1 cellular context compared by ENCODE assay signal in the genomic region with DNA sequence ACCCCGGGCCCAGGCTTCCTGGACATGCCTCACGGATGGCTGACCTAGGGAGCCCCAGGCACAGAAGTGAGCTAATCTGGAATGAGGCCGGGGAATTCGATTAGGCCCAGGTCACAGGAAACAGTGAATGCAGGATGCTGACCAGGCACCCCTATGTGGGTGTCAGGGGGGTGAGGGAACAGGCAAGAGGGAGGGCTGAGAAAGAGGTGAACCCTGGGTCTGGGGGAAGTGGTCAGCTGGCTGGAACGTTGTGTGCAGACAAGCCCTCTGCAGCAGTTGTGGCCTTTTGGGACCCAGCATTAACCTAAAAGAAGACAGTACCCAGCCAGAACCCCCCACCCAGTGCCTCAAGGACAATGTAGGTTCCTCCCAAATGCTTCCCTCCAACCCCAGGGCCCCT.
TF ChIP-seq lines count a peak whose summit lies in the region.

No MANE protein-coding gene starts in this region.

TF ChIP-seq in GM12878, 131 proteins besides CTCF, POLR2A, EP300 and RAD21:
- no peak for TF ChIP-seq MEF2A (IDR thresholded peaks at IDR 0.05; ENCODE audit: insufficient read depth, low read depth, low read length)
- TF ChIP-seq NR2F1 (conservative IDR thresholded peaks at IDR 0.05), result no peak
- TF ChIP-seq RCOR1 (conservative IDR thresholded peaks at IDR 0.05; ENCODE audit: low read depth, low read length), result no peak
- TF ChIP-seq CEBPB (IDR thresholded peaks at IDR 0.05; ENCODE audit: borderline replicate concordance in 1 of 2, low read depth in 2 of 2, low read length in 2 of 2), result no peak
- TF ChIP-seq ELK1 (IDR thresholded peaks at IDR 0.05; ENCODE audit: low read depth, low read length), result no peak
- no peak for TF ChIP-seq ZBED1 (IDR thresholded peaks at IDR 0.05; ENCODE audit: borderline replicate concordance)
- TF ChIP-seq, protein P1, sequence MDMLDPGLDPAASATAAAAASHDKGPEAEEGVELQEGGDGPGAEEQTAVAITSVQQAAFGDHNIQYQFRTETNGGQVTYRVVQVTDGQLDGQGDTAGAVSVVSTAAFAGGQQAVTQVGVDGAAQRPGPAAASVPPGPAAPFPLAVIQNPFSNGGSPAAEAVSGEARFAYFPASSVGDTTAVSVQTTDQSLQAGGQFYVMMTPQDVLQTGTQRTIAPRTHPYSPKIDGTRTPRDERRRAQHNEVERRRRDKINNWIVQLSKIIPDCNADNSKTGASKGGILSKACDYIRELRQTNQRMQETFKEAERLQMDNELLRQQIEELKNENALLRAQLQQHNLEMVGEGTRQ (IDR thresholded peaks at IDR 0.05; ENCODE audit: borderline replicate concordance, low read depth, low read length), result no peak
- no peak for TF ChIP-seq JUNB (IDR thresholded peaks at IDR 0.05)
- no peak for TF ChIP-seq BRCA1 (IDR thresholded peaks at IDR 0.05; ENCODE audit: low read depth, low read length)
- TF ChIP-seq, protein P2, sequence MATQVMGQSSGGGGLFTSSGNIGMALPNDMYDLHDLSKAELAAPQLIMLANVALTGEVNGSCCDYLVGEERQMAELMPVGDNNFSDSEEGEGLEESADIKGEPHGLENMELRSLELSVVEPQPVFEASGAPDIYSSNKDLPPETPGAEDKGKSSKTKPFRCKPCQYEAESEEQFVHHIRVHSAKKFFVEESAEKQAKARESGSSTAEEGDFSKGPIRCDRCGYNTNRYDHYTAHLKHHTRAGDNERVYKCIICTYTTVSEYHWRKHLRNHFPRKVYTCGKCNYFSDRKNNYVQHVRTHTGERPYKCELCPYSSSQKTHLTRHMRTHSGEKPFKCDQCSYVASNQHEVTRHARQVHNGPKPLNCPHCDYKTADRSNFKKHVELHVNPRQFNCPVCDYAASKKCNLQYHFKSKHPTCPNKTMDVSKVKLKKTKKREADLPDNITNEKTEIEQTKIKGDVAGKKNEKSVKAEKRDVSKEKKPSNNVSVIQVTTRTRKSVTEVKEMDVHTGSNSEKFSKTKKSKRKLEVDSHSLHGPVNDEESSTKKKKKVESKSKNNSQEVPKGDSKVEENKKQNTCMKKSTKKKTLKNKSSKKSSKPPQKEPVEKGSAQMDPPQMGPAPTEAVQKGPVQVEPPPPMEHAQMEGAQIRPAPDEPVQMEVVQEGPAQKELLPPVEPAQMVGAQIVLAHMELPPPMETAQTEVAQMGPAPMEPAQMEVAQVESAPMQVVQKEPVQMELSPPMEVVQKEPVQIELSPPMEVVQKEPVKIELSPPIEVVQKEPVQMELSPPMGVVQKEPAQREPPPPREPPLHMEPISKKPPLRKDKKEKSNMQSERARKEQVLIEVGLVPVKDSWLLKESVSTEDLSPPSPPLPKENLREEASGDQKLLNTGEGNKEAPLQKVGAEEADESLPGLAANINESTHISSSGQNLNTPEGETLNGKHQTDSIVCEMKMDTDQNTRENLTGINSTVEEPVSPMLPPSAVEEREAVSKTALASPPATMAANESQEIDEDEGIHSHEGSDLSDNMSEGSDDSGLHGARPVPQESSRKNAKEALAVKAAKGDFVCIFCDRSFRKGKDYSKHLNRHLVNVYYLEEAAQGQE (IDR thresholded peaks at IDR 0.05; ENCODE audit: low read depth, low read length), result no peak
